ENCODE assay signal across 25 cellular contexts in genomic region chr1:199124351-199124750, GRCh38.
DNase-seq lines count a peak whose midpoint lies in the region; ATAC-seq and TF ChIP-seq lines count a peak whose summit lies in the region.
"Had no signal": no experiment of that assay in that cellular context is flagged by ENCODE, and none has a peak within 500 bp of the region (broad histone marks: within the 10 kb centered on the region; RNA-seq: fewer than 3 reads in every experiment).

No MANE protein-coding gene starts in this region.

- TF ChIP-seq RAD21 in IMR-90 (IDR thresholded peaks at IDR 0.05; ENCODE audit: low read length), result no peak

- H3K18ac ChIP-seq in IMR-90 (ENCODE audit: low read depth, low read length) (peak overlapping the region; percentile 57; the same call in 1 of the 2 replicates), mesenchymal stem cell (ENCODE audit: low read depth in 1 of 2, low read length in 2 of 2) (peak overlapping the region in 1 of 2 experiments; percentile 12)

- BruUV-seq in IMR-90 (replicated peaks; lab: Mats Ljungman, UMichigan), result no TSS peak

- H3K9ac ChIP-seq in IMR-90 (ENCODE audit: low read depth, low read length) (no peak overlapping the region), mesenchymal stem cell (ENCODE audit: low read length) (no peak overlapping the region)

- no peaks in the 10 kb centered on the region for H3K9me3 ChIP-seq in IMR-90 (ENCODE audit: control insufficient read depth, insufficient read depth, low read length)
- no peaks in the 10 kb centered on the region for H3K9me3 ChIP-seq in mesenchymal stem cell (ENCODE audit: control insufficient read depth, low read length)
- H3K9me3 ChIP-seq: body of pancreas, neutrophil had no signal

- H4K5ac ChIP-seq in IMR-90 (ENCODE audit: low read depth, low read length), result no peak overlapping the region; the same call in 1 of the 2 replicates

- H4K20me1 ChIP-seq in IMR-90 (ENCODE audit: insufficient read depth, low read length), result no peaks in the 10 kb centered on the region

- H2AFZ ChIP-seq in IMR-90 (replicated peaks; ENCODE audit: low read length, poor library complexity) (no peak overlapping the region), mesenchymal stem cell (ENCODE audit: low read depth, low read length) (no peak overlapping the region)

- H2BK5ac ChIP-seq in IMR-90 (ENCODE audit: low read depth, low read length, poor library complexity, severe bottlenecking) (peak overlapping the region; percentile 82), mesenchymal stem cell (ENCODE audit: low read depth, low read length, poor library complexity, severe bottlenecking) (no peak overlapping the region)

- CTCF ChIA-PET in IMR-90 (lab: Yijun Ruan, JAX) (interaction anchor here (0.6 to 1.4 kb wide), 3 partner anchors 11 to 341 kb away, joined by 3 to 8 read pairs (median 8); no protein-coding TSS in a partner anchor), WTC11 (lab: Charles Lee) (interaction anchor here (2.0 kb wide), 1 partner anchor 11 kb away, joined by 6 read pairs; no protein-coding TSS in a partner anchor)

- no peaks in the 10 kb centered on the region for H3K27me3 ChIP-seq in IMR-90 (ENCODE audit: control insufficient read depth, insufficient read depth, low read length)
- H3K27me3 ChIP-seq in mesenchymal stem cell (ENCODE audit: control insufficient read depth in 1 of 2, insufficient read depth in 1 of 2, low read length in 2 of 2), result no peaks in the 10 kb centered on the region
- no peaks in the 10 kb centered on the region for H3K27me3 ChIP-seq in dorsolateral prefrontal cortex
- H3K27me3 ChIP-seq: body of pancreas, neutrophil had no signal

- H4K8ac ChIP-seq in IMR-90 (ENCODE audit: low read depth in 2 of 2, low read length in 2 of 2) (peak overlapping the region in 1 of 2 experiments; percentile 13; a peak in 1 of 4 replicates), mesenchymal stem cell (ENCODE audit: low read length) (no peak overlapping the region)

- no peaks in the 10 kb centered on the region for H3K36me3 ChIP-seq in IMR-90 (ENCODE audit: control insufficient read depth, insufficient read depth, low read length)
- no peaks in the 10 kb centered on the region for H3K36me3 ChIP-seq in mesenchymal stem cell (ENCODE audit: control insufficient read depth in 1 of 2, insufficient read depth in 2 of 2, low read depth in 1 of 2, low read length in 2 of 2)
- H3K36me3 ChIP-seq: neutrophil had no signal

- in situ Hi-C loops in IMR-90 (cut with MboI; ENCODE audit: low sequenced_read_pairs), result loop anchor here (25.0 kb wide), 1 partner anchor 337 kb away; no protein-coding TSS in a partner anchor

- H3K9me3 Mint-ChIP-seq in activated naive CD8-positive, alpha-beta T cell treated with anti-CD3 and anti-CD28 coated beads, Interleukin-2, amount 50 U/mL, for 24 hours, result no peaks in the 10 kb centered on the region
- H3K9me3 Mint-ChIP-seq in WTC11, result no peaks in the 10 kb centered on the region
- H3K9me3 Mint-ChIP-seq: activated naive CD4-positive, alpha-beta T cell treated with anti-CD3 and anti-CD28 coated beads, Interleukin-2, amount 50 U/mL, for 72 hours had no signal

- dilution Hi-C loops in IMR-90 (cut with HindIII; ENCODE audit: low sequenced_read_pairs, unreplicated experiment), result no loop called here

- H3K27me3 Mint-ChIP-seq in activated naive CD8-positive, alpha-beta T cell treated with anti-CD3 and anti-CD28 coated beads, Interleukin-2, amount 50 U/mL, for 24 hours, result no peaks in the 10 kb centered on the region
- H3K27me3 Mint-ChIP-seq in WTC11 (ENCODE audit: low read depth), result no peaks in the 10 kb centered on the region

- no peak overlapping the region for H3K56ac ChIP-seq in IMR-90 (ENCODE audit: extremely low read depth, insufficient read depth, low read length)

- H2BK15ac ChIP-seq in IMR-90 (ENCODE audit: low read depth, low read length) (no peak overlapping the region), mesenchymal stem cell (ENCODE audit: low read depth, poor library complexity, severe bottlenecking) (no peak overlapping the region)

- WGBS in IMR-90 (ENCODE audit: extremely low coverage in 2 of 2, insufficient read length in 1 of 2), 2 experiments, result no CpG with 5 or more reads among the region's 1 CpG
- no CpG with 5 or more reads among the region's 1 CpG for WGBS in mesenchymal stem cell

- no peak overlapping the region for H2BK20ac ChIP-seq in IMR-90 (ENCODE audit: low read depth, low read length)

- H3K4me3 ChIP-seq in IMR-90 (ENCODE audit: insufficient read depth, low read depth, low read length) (no peak overlapping the region), mesenchymal stem cell (ENCODE audit: insufficient read depth in 1 of 2, low read depth in 1 of 2, low read length in 2 of 2) (no peak overlapping the region), dorsolateral prefrontal cortex (no peak overlapping the region)
- H3K4me3 ChIP-seq: body of pancreas, lung had no signal

- intact Hi-C loops in IMR-90 (cut with micrococcal nuclease) (loop anchor here (5.0 to 10.0 kb wide), 2 partner anchors 148 to 290 kb away; no protein-coding TSS in a partner anchor), dorsolateral prefrontal cortex (cut with DNase I) (no loop called here)

- H3K27ac Mint-ChIP-seq in activated naive CD8-positive, alpha-beta T cell treated with anti-CD3 and anti-CD28 coated beads, Interleukin-2, amount 50 U/mL, for 24 hours, result peak overlapping the region; percentile 55
- H3K27ac Mint-ChIP-seq in WTC11, result no peak overlapping the region
- H3K27ac Mint-ChIP-seq: activated naive CD4-positive, alpha-beta T cell treated with anti-CD3 and anti-CD28 coated beads, Interleukin-2, amount 50 U/mL, for 72 hours; T-helper 1 cell treated with Interleukin-12 subunit alpha and Interleukin-12 subunit beta and Interleukin-4 antibody, amounts not matched to agents 30 μg/mL and 1 μg/mL, for 36 hours had no signal

- H3K4me1 Mint-ChIP-seq in activated naive CD8-positive, alpha-beta T cell treated with anti-CD3 and anti-CD28 coated beads, Interleukin-2, amount 50 U/mL, for 24 hours, result peaks cover 15% of the 10 kb centered on the region
- H3K4me1 Mint-ChIP-seq in WTC11, result peaks cover 2% of the 10 kb centered on the region; the same call in 1 of the 2 replicates

- no peak overlapping the region for H2BK12ac ChIP-seq in mesenchymal stem cell (ENCODE audit: low read length in 2 of 2)

- 0 out of 2 replicates have a peak, but pooled peaks cover 3% of the 10 kb centered on the region for H3K9me1 ChIP-seq in IMR-90 (ENCODE audit: insufficient read depth, low read length)

- DNase-seq in EH (ENCODE audit: low read depth), result peak; percentile 37
- peak; percentile 73 for DNase-seq in IMR-90
- DNase-seq in activated naive CD8-positive, alpha-beta T cell treated with anti-CD3 and anti-CD28 coated beads, Interleukin-2, amount 50 U/mL, for 24 hours, result no peak
- DNase-seq in mesenchymal stem cell, result peak; percentile 83
- no peak for DNase-seq in WTC11 (ENCODE audit: low spot score)
- no peak for DNase-seq in dorsolateral prefrontal cortex
- DNase-seq: activated CD4-positive, alpha-beta T cell treated with anti-CD3 and anti-CD28 coated beads, Interleukin-2, amount 50 U/mL, for 1 hour; body of pancreas; Calu3; effector CD8-positive, alpha-beta T cell; Karpas-422; kidney glomerular epithelial cell; NCI-H1048; NCI-H187; NCI-H774; small intestine; stimulated activated CD4-positive, alpha-beta T cell treated with anti-CD3 and anti-CD28 coated beads, Interleukin-4, amount 100 ng/mL, for 4 hours had no signal

- ATAC-seq in IMR-90 (ENCODE audit: low read depth), result peak; percentile 53
- peak; percentile 72 for ATAC-seq in activated naive CD8-positive, alpha-beta T cell treated with anti-CD3 and anti-CD28 coated beads, Interleukin-2, amount 50 U/mL, for 24 hours
- no peak for ATAC-seq in WTC11
- ATAC-seq in GM19395 (IDR thresholded peaks at IDR 0.05; ENCODE audit: unreplicated experiment), result no peak
- ATAC-seq in GM18868 (IDR thresholded peaks at IDR 0.05; ENCODE audit: unreplicated experiment), result no peak
- ATAC-seq: activated naive CD4-positive, alpha-beta T cell treated with anti-CD3 and anti-CD28 coated beads, Interleukin-2, amount 50 U/mL, for 72 hours; body of pancreas had no signal

- H3K4me2 ChIP-seq in IMR-90 (ENCODE audit: low read depth, low read length), result peak overlapping the region; percentile 82; the same call in 1 of the 2 replicates
- H3K4me2 ChIP-seq in mesenchymal stem cell (ENCODE audit: low read length, poor library complexity, severe bottlenecking), result no peak overlapping the region

- H3K4me1 ChIP-seq in IMR-90 (ENCODE audit: control insufficient read depth, insufficient read depth, low read length) (peaks cover 4% of the 10 kb centered on the region; the same call in 1 of the 2 replicates), mesenchymal stem cell (ENCODE audit: control insufficient read depth, insufficient read depth, low read depth, low read length) (no peaks in the 10 kb centered on the region)

- no peak overlapping the region for H3K23ac ChIP-seq in IMR-90 (ENCODE audit: low read depth, low read length)
- H3K23ac ChIP-seq in mesenchymal stem cell (ENCODE audit: low read length in 2 of 2), result no peak overlapping the region

- H3K79me1 ChIP-seq in IMR-90 (ENCODE audit: low read depth in 1 of 2, low read length in 2 of 2), result no peaks in the 10 kb centered on the region
- no peaks in the 10 kb centered on the region for H3K79me1 ChIP-seq in mesenchymal stem cell (replicated peaks; ENCODE audit: low read length, poor library complexity, severe bottlenecking)

- no peak overlapping the region for H3K27ac ChIP-seq in IMR-90 (ENCODE audit: insufficient read depth, low read length)
- no peak overlapping the region for H3K27ac ChIP-seq in mesenchymal stem cell (ENCODE audit: low read length, poor library complexity, severe bottlenecking)
- H3K27ac ChIP-seq in dorsolateral prefrontal cortex, result no peak overlapping the region
- H3K27ac ChIP-seq: body of pancreas, C4-2B, VCaP had no signal

- H4K91ac ChIP-seq in IMR-90 (ENCODE audit: insufficient read depth, low read depth, low read length) (no peak overlapping the region), mesenchymal stem cell (ENCODE audit: low read length) (no peak overlapping the region)

- H3K4ac ChIP-seq in IMR-90 (ENCODE audit: low read depth, low read length) (peak overlapping the region; percentile 33; the same call in 1 of the 2 replicates), mesenchymal stem cell (ENCODE audit: low read depth in 1 of 2, low read length in 2 of 2) (no peak overlapping the region)

- H2AK9ac ChIP-seq in IMR-90 (replicated peaks; ENCODE audit: low read depth, low read length, poor library complexity), result no peak overlapping the region

- H3K36me3 Mint-ChIP-seq in activated naive CD8-positive, alpha-beta T cell treated with anti-CD3 and anti-CD28 coated beads, Interleukin-2, amount 50 U/mL, for 24 hours (ENCODE audit: low read depth), result no peaks in the 10 kb centered on the region
- H3K36me3 Mint-ChIP-seq in WTC11, result no peaks in the 10 kb centered on the region
- H3K36me3 Mint-ChIP-seq: activated naive CD4-positive, alpha-beta T cell treated with anti-CD3 and anti-CD28 coated beads, Interleukin-2, amount 50 U/mL, for 72 hours had no signal

- peak overlapping the region; percentile 62; the same call in 1 of the 2 replicates for H2BK120ac ChIP-seq in IMR-90 (ENCODE audit: low read depth, low read length)
- no peak overlapping the region for H2BK120ac ChIP-seq in mesenchymal stem cell (ENCODE audit: low read depth, low read length)

- TF ChIP-seq CTCF in IMR-90 (conservative IDR thresholded peaks at IDR 0.05; ENCODE audit: low read depth, low read length) (no peak), WTC11 (IDR thresholded peaks at IDR 0.05) (no peak), dorsolateral prefrontal cortex (IDR thresholded peaks at IDR 0.05 in 54 of 56, conservative IDR thresholded peaks at IDR 0.05 in 2 of 56; ENCODE audit: low read depth in 1 of 56, partially characterized antibody in 56 of 56) (no peak)

- no peak for TF ChIP-seq POLR2A in IMR-90 (IDR thresholded peaks at IDR 0.05; ENCODE audit: low read depth, low read length)

- no peak overlapping the region for H3K14ac ChIP-seq in IMR-90 (replicated peaks; ENCODE audit: low read depth, low read length)
- H3K14ac ChIP-seq in mesenchymal stem cell (ENCODE audit: low read length in 2 of 2), result no peak overlapping the region

- H2AK5ac ChIP-seq in IMR-90 (ENCODE audit: low read depth, low read length), result no peak overlapping the region
- no peak overlapping the region for H2AK5ac ChIP-seq in mesenchymal stem cell (ENCODE audit: low read length, severe bottlenecking)

- POLR2A ChIA-PET in IMR-90 (lab: Charles Lee; ENCODE audit: unreplicated experiment) (no interaction called here), WTC11 (lab: Charles Lee) (no interaction called here)

- H3K4me3 Mint-ChIP-seq in activated naive CD8-positive, alpha-beta T cell treated with anti-CD3 and anti-CD28 coated beads, Interleukin-2, amount 50 U/mL, for 24 hours, result no peak overlapping the region
- H3K4me3 Mint-ChIP-seq in WTC11, result no peak overlapping the region
- H3K4me3 Mint-ChIP-seq: T-helper 1 cell treated with Interleukin-12 subunit alpha and Interleukin-12 subunit beta and Interleukin-4 antibody, amounts not matched to agents 30 μg/mL and 1 μg/mL, for 36 hours had no signal

Comparison
In these comparisons a context has a peak if more than half of its experiments do, and no peak if none do; other contexts are left out.
1. DNase-seq: peak in EH (single experiment), IMR-90 (single experiment) and mesenchymal stem cell (single experiment); none in activated naive CD8-positive, alpha-beta T cell treated with anti-CD3 and anti-CD28 coated beads, Interleukin-2, amount 50 U/mL, for 24 hours (single experiment), WTC11 (single experiment) and dorsolateral prefrontal cortex (0 of 10).
2. ATAC-seq: peak in IMR-90 (single experiment) and activated naive CD8-positive, alpha-beta T cell treated with anti-CD3 and anti-CD28 coated beads, Interleukin-2, amount 50 U/mL, for 24 hours (single experiment); none in WTC11 (single experiment), GM19395 (single experiment) and GM18868 (single experiment).